11 cellular contexts compared by ENCODE assay signal in genomic region chr7:96710544-96710943, GRCh38. TPM values are rescaled to one million over a fixed set of nuclear protein-coding genes. Genes with fewer than 3 reads are reported as not detected.
A peak's percentile ranks its signal among the peaks of the same experiment; 100 is the strongest.
DNase-seq lines count a peak whose midpoint lies in the region; ATAC-seq and TF ChIP-seq lines count a peak whose summit lies in the region.
"Had no signal": no experiment of that assay in that cellular context is flagged by ENCODE, and none has a peak within 500 bp of the region (broad histone marks: within the 10 kb centered on the region; RNA-seq: fewer than 3 reads in every experiment).

No MANE protein-coding gene starts in this region.

- H2AFZ ChIP-seq in Karpas-422 (ENCODE audit: low read length), result peak overlapping the region; percentile 88

- H3K27me3 Mint-ChIP-seq in CD8-positive, alpha-beta memory T cell, result peaks cover 3 to 12% of the 10 kb centered on the region in 2 donors
- H3K27me3 Mint-ChIP-seq in brain, result peaks cover 14% of the 10 kb centered on the region
- peaks cover 11 to 22% of the 10 kb centered on the region in 2 donors for H3K27me3 Mint-ChIP-seq in natural killer cell treated with Interleukin-12 subunit alpha and Interleukin-12 subunit beta and Interleukin-15 and Interleukin-18, amount 100 ng/mL, for 72 hours
- peaks cover 5% of the 10 kb centered on the region for H3K27me3 Mint-ChIP-seq in activated CD4-positive, alpha-beta memory T cell treated with anti-CD3 and anti-CD28 coated beads, Interleukin-2, amount 10 ng/mL, durations not matched to agents 7 days and 5 days

- no peaks in the 10 kb centered on the region for H3K27me3 ChIP-seq in CD8-positive, alpha-beta memory T cell (ENCODE audit: insufficient read depth, low read length, poor library complexity, severe bottlenecking)
- H3K27me3 ChIP-seq in Karpas-422 (ENCODE audit: low read length), result no peaks in the 10 kb centered on the region

- H4K20me1 ChIP-seq in Karpas-422 (ENCODE audit: insufficient read depth, low read depth, low read length), result no peaks in the 10 kb centered on the region; the same call in 1 of the 2 replicates

- H3K4me1 ChIP-seq in CD8-positive, alpha-beta memory T cell (ENCODE audit: insufficient read depth, low read length), result peaks cover 21% of the 10 kb centered on the region
- peaks cover 19% of the 10 kb centered on the region for H3K4me1 ChIP-seq in Karpas-422 (ENCODE audit: low read length)

- H3K79me2 ChIP-seq in Karpas-422 (ENCODE audit: low read length), result peaks cover 40% of the 10 kb centered on the region

- peaks cover 4 to 23% (median 8%) of the 10 kb centered on the region in 3 donors for H3K36me3 Mint-ChIP-seq in CD8-positive, alpha-beta memory T cell
- H3K36me3 Mint-ChIP-seq in brain, result peaks cover 18% of the 10 kb centered on the region
- H3K36me3 Mint-ChIP-seq in natural killer cell treated with Interleukin-12 subunit alpha and Interleukin-12 subunit beta and Interleukin-15 and Interleukin-18, amount 100 ng/mL, for 72 hours, result peaks cover 28% of the 10 kb centered on the region
- peaks cover 24% of the 10 kb centered on the region for H3K36me3 Mint-ChIP-seq in activated CD4-positive, alpha-beta memory T cell treated with anti-CD3 and anti-CD28 coated beads, Interleukin-2, amount 10 ng/mL, durations not matched to agents 7 days and 5 days (ENCODE audit: low read depth)

- H3K9ac ChIP-seq in Karpas-422 (ENCODE audit: low read length), result no peak overlapping the region

- in situ Hi-C loops in ACHN (cut with HindIII; ENCODE audit: low pct_ligation_motif_present, low pct_unique_long_range_greater_than_20kb, low sequenced_read_pairs), result no loop called here

- POLR2A ChIA-PET in CD8-positive, alpha-beta memory T cell (lab: Charles Lee), result no interaction called here
- POLR2A ChIA-PET in activated CD4-positive, alpha-beta memory T cell treated with anti-CD3 and anti-CD28 coated beads, Interleukin-2, amount 10 ng/mL, durations not matched to agents 7 days and 5 days (lab: Charles Lee), result no interaction called here

- H3K9me3 ChIP-seq in CD8-positive, alpha-beta memory T cell (ENCODE audit: low read length), result no peaks in the 10 kb centered on the region
- peaks cover 4% of the 10 kb centered on the region; the same call in 1 of the 2 replicates for H3K9me3 ChIP-seq in Karpas-422 (ENCODE audit: low read length)

- peaks cover 28 to 44% (median 43%) of the 10 kb centered on the region in 3 donors for H3K4me1 Mint-ChIP-seq in CD8-positive, alpha-beta memory T cell
- H3K4me1 Mint-ChIP-seq in brain, result peaks cover 38% of the 10 kb centered on the region
- H3K4me1 Mint-ChIP-seq in natural killer cell treated with Interleukin-12 subunit alpha and Interleukin-12 subunit beta and Interleukin-15 and Interleukin-18, amount 100 ng/mL, for 72 hours (ENCODE audit: low read depth in 2 of 2), result peaks cover 7 to 21% of the 10 kb centered on the region in 2 donors
- H3K4me1 Mint-ChIP-seq in activated CD4-positive, alpha-beta memory T cell treated with anti-CD3 and anti-CD28 coated beads, Interleukin-2, amount 10 ng/mL, durations not matched to agents 7 days and 5 days, result peaks cover 24% of the 10 kb centered on the region

- peak overlapping the region; percentile 86 for H3K4me2 ChIP-seq in Karpas-422 (ENCODE audit: low read depth, low read length, poor library complexity, severe bottlenecking)

- CTCF ChIA-PET in CD8-positive, alpha-beta memory T cell (lab: Charles Lee), result no interaction called here
- CTCF ChIA-PET in activated CD4-positive, alpha-beta memory T cell treated with anti-CD3 and anti-CD28 coated beads, Interleukin-2, amount 10 ng/mL, durations not matched to agents 7 days and 5 days (lab: Charles Lee), result no interaction called here

- peak overlapping the region in 6 of 7 donors; percentile 93 to 100 (median 99) for H3K4me3 Mint-ChIP-seq in CD8-positive, alpha-beta memory T cell
- H3K4me3 Mint-ChIP-seq in brain, result peak overlapping the region in 4 of 5 experiments; percentile 91 to 99 (median 96)
- H3K4me3 Mint-ChIP-seq in natural killer cell treated with Interleukin-12 subunit alpha and Interleukin-12 subunit beta and Interleukin-15 and Interleukin-18, amount 100 ng/mL, for 72 hours, result peak overlapping the region; percentile 96
- H3K4me3 Mint-ChIP-seq in activated CD4-positive, alpha-beta memory T cell treated with anti-CD3 and anti-CD28 coated beads, Interleukin-2, amount 10 ng/mL, durations not matched to agents 7 days and 5 days, result no peak overlapping the region

- no peak overlapping the region for H3K27ac ChIP-seq in CD8-positive, alpha-beta memory T cell (ENCODE audit: low read depth, low read length)
- H3K27ac ChIP-seq in Karpas-422 (ENCODE audit: low read length), result no peak overlapping the region

- no peaks in the 10 kb centered on the region for H3K36me3 ChIP-seq in CD8-positive, alpha-beta memory T cell (ENCODE audit: insufficient read depth, low read length)
- peaks cover 22% of the 10 kb centered on the region for H3K36me3 ChIP-seq in Karpas-422 (ENCODE audit: insufficient read depth, low read length)

- ATAC-seq in natural killer cell treated with Interleukin-12 subunit alpha and Interleukin-12 subunit beta and Interleukin-15 and Interleukin-18, amount 100 ng/mL, for 72 hours, result no peak
- ATAC-seq in HG03520 (IDR thresholded peaks at IDR 0.05; ENCODE audit: unreplicated experiment), result no peak

- peak overlapping the region in 1 of 8 donors; percentile 79 for H3K27ac Mint-ChIP-seq in CD8-positive, alpha-beta memory T cell
- H3K27ac Mint-ChIP-seq in brain, result no peak overlapping the region
- peak overlapping the region in 1 of 2 donors; percentile 94 for H3K27ac Mint-ChIP-seq in natural killer cell treated with Interleukin-12 subunit alpha and Interleukin-12 subunit beta and Interleukin-15 and Interleukin-18, amount 100 ng/mL, for 72 hours
- no peak overlapping the region for H3K27ac Mint-ChIP-seq in activated CD4-positive, alpha-beta memory T cell treated with anti-CD3 and anti-CD28 coated beads, Interleukin-2, amount 10 ng/mL, durations not matched to agents 7 days and 5 days

- H3K9me3 Mint-ChIP-seq in CD8-positive, alpha-beta memory T cell, result peaks cover 0 to 19% (median 10%) of the 10 kb centered on the region in 5 donors
- H3K9me3 Mint-ChIP-seq in brain, result peaks cover 9 to 42% (median 29%) of the 10 kb centered on the region in 5 experiments
- H3K9me3 Mint-ChIP-seq in natural killer cell treated with Interleukin-12 subunit alpha and Interleukin-12 subunit beta and Interleukin-15 and Interleukin-18, amount 100 ng/mL, for 72 hours, result no peaks in the 10 kb centered on the region
- peaks cover 18% of the 10 kb centered on the region for H3K9me3 Mint-ChIP-seq in activated CD4-positive, alpha-beta memory T cell treated with anti-CD3 and anti-CD28 coated beads, Interleukin-2, amount 10 ng/mL, durations not matched to agents 7 days and 5 days

- H3K4me3 ChIP-seq in CD8-positive, alpha-beta memory T cell (ENCODE audit: low read length), result no peak overlapping the region
- H3K4me3 ChIP-seq in Karpas-422 (ENCODE audit: low read length), result no peak overlapping the region

- no peak for DNase-seq in CD8-positive, alpha-beta memory T cell
- DNase-seq in Karpas-422 (no peak), ACHN (no peak)
- no peak for DNase-seq in natural killer cell treated with Interleukin-12 subunit alpha and Interleukin-12 subunit beta and Interleukin-15 and Interleukin-18, amount 100 ng/mL, for 72 hours (ENCODE audit: low spot score)
- no peak for DNase-seq in activated CD4-positive, alpha-beta memory T cell treated with anti-CD3 and anti-CD28 coated beads, Interleukin-2, amount 10 ng/mL, durations not matched to agents 7 days and 5 days
- DNase-seq: activated B cell treated with CpG ODN at 0.5 μM for 24 hours, heart right ventricle, NCI-H2029, nucleus accumbens had no signal

- no peaks in the 10 kb centered on the region for H3K9me2 ChIP-seq in Karpas-422 (replicated peaks; ENCODE audit: insufficient read depth, low read length)

- no peak for TF ChIP-seq CTCF in brain (conservative IDR thresholded peaks at IDR 0.05)

RNA-seq across cellular contexts. Expression of gene SEM1, which starts 0.9 kb away (rescaled TPM):
- 10 to 100 TPM; 45.3 to 48.6 TPM for total RNA-seq in CD8-positive, alpha-beta memory T cell
- 153 TPM for polyA plus RNA-seq in CD8-positive, alpha-beta memory T cell
- 45.8 and 209 TPM in 2 replicates for total RNA-seq in Karpas-422 (2014; rRNA removed; shearing (Covaris generic); ENCODE audit: low replicate concordance)
- polyA plus RNA-seq in brain (ENCODE audit: insufficient read depth, low read depth, low replicate concordance), result 206 TPM
- total RNA-seq in natural killer cell treated with Interleukin-12 subunit alpha and Interleukin-12 subunit beta and Interleukin-15 and Interleukin-18, amount 100 ng/mL, for 72 hours, result 10 to 100 TPM; 35.5 to 83.5 TPM
- 10 to 100 TPM; 40.5 to 43.3 TPM for total RNA-seq in activated CD4-positive, alpha-beta memory T cell treated with anti-CD3 and anti-CD28 coated beads, Interleukin-2, amount 10 ng/mL, durations not matched to agents 7 days and 5 days
